ENCODE assay signal across 8 cellular contexts in the genomic region with DNA sequence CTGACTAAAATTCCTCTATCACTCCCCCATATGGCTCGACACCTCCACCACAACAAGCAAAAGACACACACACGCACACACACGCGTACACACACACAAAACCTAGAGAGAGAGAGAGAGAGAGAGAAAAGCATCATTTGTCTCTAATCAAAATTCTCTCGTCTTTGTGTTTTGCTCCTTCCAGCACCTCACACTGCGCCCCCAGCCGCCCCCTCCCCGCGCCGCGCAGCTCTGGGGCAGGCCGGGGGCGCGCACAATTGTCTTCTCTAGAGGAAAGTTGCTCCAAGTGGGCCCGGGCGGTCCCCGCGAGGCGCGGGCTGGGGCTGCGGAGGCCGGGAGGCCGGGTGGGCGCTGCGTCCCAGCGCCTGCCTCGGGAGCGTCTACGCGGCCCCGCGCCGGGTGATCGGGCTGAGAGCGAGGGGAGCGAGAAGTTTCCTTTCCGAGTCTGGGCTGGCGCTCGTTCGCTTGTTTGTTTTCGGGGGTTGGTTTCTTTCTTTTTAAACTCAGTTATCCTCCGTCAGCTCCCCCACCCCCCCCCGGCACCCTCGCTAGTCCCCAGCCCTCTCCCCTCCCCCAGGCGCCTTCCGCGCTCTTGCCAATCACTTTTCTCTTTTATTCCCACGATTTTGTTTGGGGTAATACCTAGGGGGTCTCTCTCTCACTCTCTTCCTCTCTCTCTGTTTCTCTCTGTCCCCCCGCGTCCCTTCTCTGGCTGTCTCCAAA. TPM values are rescaled to one million over a fixed set of nuclear protein-coding genes. Genes with fewer than 3 reads are reported as not detected.
DNase-seq lines count a peak whose midpoint lies in the region; ATAC-seq and TF ChIP-seq lines count a peak whose summit lies in the region.

No MANE protein-coding gene starts in this region.

- H3K9ac ChIP-seq in HUES48 (ENCODE audit: low read depth, low read length) (no peak overlapping the region), PC-3 (ENCODE audit: low read length) (no peak overlapping the region)

- TF ChIP-seq CTCF in AG09309 (IDR thresholded peaks at IDR 0.05; ENCODE audit: control insufficient read depth, insufficient read depth, low read depth, low read length, missing control alignments) (no peak), fibroblast of mammary gland (conservative IDR thresholded peaks at IDR 0.05; ENCODE audit: control insufficient read depth, insufficient read depth, low read depth, low read length) (no peak), neural crest cell (conservative IDR thresholded peaks at IDR 0.05) (no peak), PC-3 (conservative IDR thresholded peaks at IDR 0.05; ENCODE audit: low read depth, low read length) (no peak)
- no peak for TF ChIP-seq CTCF in activated CD8-positive, alpha-beta T cell treated with anti-CD3 and anti-CD28 coated beads for 36 hours (IDR thresholded peaks at IDR 0.05)

- peak overlapping the region; percentile 77 for H3K4me3 ChIP-seq in AG09309 (ENCODE audit: control insufficient read depth, low read depth, low read length)
- peak overlapping the region; percentile 58 for H3K4me3 ChIP-seq in HUES48 (ENCODE audit: low read depth, low read length)
- peak overlapping the region; percentile 75 for H3K4me3 ChIP-seq in fibroblast of mammary gland (ENCODE audit: control insufficient read depth, low read depth, low read length)
- no peak overlapping the region for H3K4me3 ChIP-seq in PC-3 (ENCODE audit: low read length)

- no peaks in the 10 kb centered on the region for H3K9me3 Mint-ChIP-seq in activated CD8-positive, alpha-beta T cell treated with anti-CD3 and anti-CD28 coated beads for 36 hours
- H3K9me3 Mint-ChIP-seq in neural crest cell = no peaks in the 10 kb centered on the region

- H3K79me2 ChIP-seq in PC-3 (ENCODE audit: low read length) = no peaks in the 10 kb centered on the region

- H3K27me3 Mint-ChIP-seq in activated CD8-positive, alpha-beta T cell treated with anti-CD3 and anti-CD28 coated beads for 36 hours = peaks cover 21% of the 10 kb centered on the region
- H3K27me3 Mint-ChIP-seq in neural crest cell (ENCODE audit: low read depth) = peaks cover 11% of the 10 kb centered on the region

- H3K4me1 Mint-ChIP-seq in activated CD8-positive, alpha-beta T cell treated with anti-CD3 and anti-CD28 coated beads for 36 hours (ENCODE audit: low read depth) = peaks cover 34% of the 10 kb centered on the region
- H3K4me1 Mint-ChIP-seq in neural crest cell = peaks cover 49% of the 10 kb centered on the region

- H3K9me3 ChIP-seq in HUES48 (ENCODE audit: control insufficient read depth, insufficient read depth, low read length) (no peaks in the 10 kb centered on the region), PC-3 (ENCODE audit: low read length) (no peaks in the 10 kb centered on the region)

- H3K27ac Mint-ChIP-seq in activated CD8-positive, alpha-beta T cell treated with anti-CD3 and anti-CD28 coated beads for 36 hours = peak overlapping the region; percentile 88
- peak overlapping the region; percentile 99 for H3K27ac Mint-ChIP-seq in neural crest cell (ENCODE audit: unreplicated experiment)

- peak overlapping the region; percentile 76 for H3K27ac ChIP-seq in HUES48 (ENCODE audit: low read depth, low read length)
- H3K27ac ChIP-seq in PC-3 (ENCODE audit: low read length) = no peak overlapping the region

- H3K27me3 ChIP-seq in HUES48 (ENCODE audit: control insufficient read depth, insufficient read depth, low read length) = peaks cover 95% of the 10 kb centered on the region
- peaks cover 31% of the 10 kb centered on the region for H3K27me3 ChIP-seq in PC-3 (ENCODE audit: low read length)

- CTCF ChIA-PET in activated CD8-positive, alpha-beta T cell treated with anti-CD3 and anti-CD28 coated beads for 36 hours (lab: Charles Lee) = no interaction called here
- CTCF ChIA-PET in PC-3 (lab: Charles Lee) = no interaction called here

- ATAC-seq in activated CD8-positive, alpha-beta T cell treated with anti-CD3 and anti-CD28 coated beads for 36 hours = peak; percentile 22
- ATAC-seq in GM19035 (IDR thresholded peaks at IDR 0.05; ENCODE audit: unreplicated experiment) (no peak), HG03354 (IDR thresholded peaks at IDR 0.05; ENCODE audit: poor library complexity, severe bottlenecking, unreplicated experiment) (no peak), PC-3 (no peak)

- H4K20me1 ChIP-seq in PC-3 (ENCODE audit: low read length) = no peaks in the 10 kb centered on the region

- no peak overlapping the region for H2AFZ ChIP-seq in PC-3 (ENCODE audit: low read length)

- H3K4me3 Mint-ChIP-seq in activated CD8-positive, alpha-beta T cell treated with anti-CD3 and anti-CD28 coated beads for 36 hours = peak overlapping the region; percentile 74
- peak overlapping the region; percentile 92 for H3K4me3 Mint-ChIP-seq in neural crest cell

- POLR2A ChIA-PET in activated CD8-positive, alpha-beta T cell treated with anti-CD3 and anti-CD28 coated beads for 36 hours (lab: Charles Lee) = no interaction called here
- POLR2A ChIA-PET in PC-3 (lab: Charles Lee; ENCODE audit: unreplicated experiment) = no interaction called here

- intact Hi-C loops in activated CD8-positive, alpha-beta T cell treated with anti-CD3 and anti-CD28 coated beads for 36 hours (cut with micrococcal nuclease) = loop anchor here (5.0 to 10.0 kb wide), 3 partner anchors 184 to 331 kb away; a partner anchor contains a TSS
- intact Hi-C loops in PC-3 (cut with micrococcal nuclease) = loop anchor here (5.0 kb wide), 2 partner anchors 79 to 184 kb away; a partner anchor contains a TSS

- no TSS peak for BruUV-seq in PC-3 (replicated peaks; lab: Mats Ljungman, UMichigan)

- no peak for DNase-seq in AG09309 (ENCODE audit: low read depth)
- peak; percentile 57 for DNase-seq in activated CD8-positive, alpha-beta T cell treated with anti-CD3 and anti-CD28 coated beads for 36 hours
- DNase-seq in fibroblast of mammary gland (ENCODE audit: low read depth) = peak; percentile 66
- no peak for DNase-seq in neural crest cell (ENCODE audit: low read depth, low spot score)
- no peak for DNase-seq in PC-3

- peaks cover 9% of the 10 kb centered on the region for H3K36me3 Mint-ChIP-seq in activated CD8-positive, alpha-beta T cell treated with anti-CD3 and anti-CD28 coated beads for 36 hours (ENCODE audit: low read depth)
- H3K36me3 Mint-ChIP-seq in neural crest cell (ENCODE audit: low read depth) = peaks cover 16% of the 10 kb centered on the region

- H3K4me2 ChIP-seq in PC-3 (ENCODE audit: low read length) = no peak overlapping the region

- H3F3A ChIP-seq in PC-3 (ENCODE audit: low read length, unreplicated experiment) = no peaks in the 10 kb centered on the region

- H3K36me3 ChIP-seq in HUES48 (ENCODE audit: control insufficient read depth, insufficient read depth, low read length) (no peaks in the 10 kb centered on the region), PC-3 (ENCODE audit: low read depth, low read length) (no peaks in the 10 kb centered on the region)

- H3K9me2 ChIP-seq in PC-3 (replicated peaks; ENCODE audit: low read length) = no peaks in the 10 kb centered on the region

- H3K4me1 ChIP-seq in HUES48 (ENCODE audit: control insufficient read depth, insufficient read depth, low read length) (peaks cover 71% of the 10 kb centered on the region), PC-3 (ENCODE audit: insufficient read depth, low read length) (peaks cover 14% of the 10 kb centered on the region)

RNA-seq across cellular contexts. Expression of gene ZEB2, which starts 4.1 kb away (rescaled TPM):
- total RNA-seq in activated CD8-positive, alpha-beta T cell treated with anti-CD3 and anti-CD28 coated beads for 36 hours = 10 to 100 TPM; 13.5 to 14.9 TPM
- total RNA-seq in neural crest cell (192 and 200 TPM in 2 replicates), PC-3 (2014; rRNA removed) (0.69 and 1.1 TPM in 2 replicates)

Comparison
In these comparisons a context has a peak if more than half of its experiments do, and no peak if none do; other contexts are left out.
1. DNase-seq: peak in activated CD8-positive, alpha-beta T cell treated with anti-CD3 and anti-CD28 coated beads for 36 hours (single experiment) and fibroblast of mammary gland (single experiment); none in AG09309 (single experiment), neural crest cell (single experiment) and PC-3 (single experiment).
2. RNA of gene ZEB2, which starts 4.1 kb away (total RNA-seq): 192 to 200 TPM in neural crest cell; 13.5 to 14.9 TPM in activated CD8-positive, alpha-beta T cell treated with anti-CD3 and anti-CD28 coated beads for 36 hours and 0.69 to 1.1 TPM in PC-3; every median in the first group is over 10 times any median in the second.